9 cellular contexts compared by ENCODE assay signal in genomic region chr6:135568366-135568765, GRCh38.
A peak's percentile ranks its signal among the peaks of the same experiment; 100 is the strongest.
DNase-seq lines count a peak whose midpoint lies in the region; ATAC-seq lines count a peak whose summit lies in the region.
"Had no signal": no experiment of that assay in that cellular context is flagged by ENCODE, and none has a peak within 500 bp of the region (broad histone marks: within the 10 kb centered on the region; RNA-seq: fewer than 3 reads in every experiment).

No MANE protein-coding gene starts in this region.

- no peaks in the 10 kb centered on the region for H3K9me3 ChIP-seq in SK-N-MC (ENCODE audit: low read depth, low read length)
- H3K9me3 ChIP-seq: thyroid gland had no signal

- ATAC-seq in GM21367 (IDR thresholded peaks at IDR 0.05; ENCODE audit: unreplicated experiment): peak; percentile 80
- peak; percentile 72 for ATAC-seq in stimulated activated naive CD8-positive, alpha-beta T cell treated with anti-CD3 and anti-CD28 coated beads, Interleukin-15, Interleukin-2, amounts not matched to agents 100 U/mL and 50 U/mL, for 24 hours

- no peak overlapping the region for H3K9ac ChIP-seq in SK-N-MC (ENCODE audit: insufficient read length)

- DNase-seq in AG20443 (ENCODE audit: low spot score) (peak; percentile 51), SK-N-MC (ENCODE audit: low read depth, low spot score) (peak; percentile 73), fibroblast of peridontal ligament (ENCODE audit: extremely low read depth) (peak; percentile 95), NCI-H446 (lab: John Stamatoyannopoulos, UW) (no peak), NCI-H526 (lab: John Stamatoyannopoulos, UW) (no peak), SKM-1 (lab: John Stamatoyannopoulos, UW; ENCODE audit: unreplicated experiment) (no peak)
- DNase-seq in stimulated activated naive CD8-positive, alpha-beta T cell treated with anti-CD3 and anti-CD28 coated beads, Interleukin-15, Interleukin-2, amounts not matched to agents 100 U/mL and 50 U/mL, for 24 hours: peak; percentile 39

- H3K4me3 ChIP-seq in SK-N-MC: peak overlapping the region; percentile 55
- H3K4me3 ChIP-seq: thyroid gland had no signal

- no peaks in the 10 kb centered on the region for H3K36me3 ChIP-seq in SK-N-MC (ENCODE audit: insufficient read depth, low read length)
- H3K36me3 ChIP-seq: thyroid gland had no signal

- no peak overlapping the region for H3K27ac ChIP-seq in SK-N-MC
- H3K27ac ChIP-seq: thyroid gland had no signal

Comparison
In these comparisons a context has a peak if more than half of its experiments do, and no peak if none do; other contexts are left out.
1. DNase-seq: peak in AG20443 (single experiment), SK-N-MC (single experiment), fibroblast of peridontal ligament (single experiment) and stimulated activated naive CD8-positive, alpha-beta T cell treated with anti-CD3 and anti-CD28 coated beads, Interleukin-15, Interleukin-2, amounts not matched to agents 100 U/mL and 50 U/mL, for 24 hours (single experiment); none in NCI-H446 (0 of 2), NCI-H526 (0 of 2) and SKM-1 (single experiment).